Comparison of ENCODE assay signal across 14 cellular contexts in the genomic region with DNA sequence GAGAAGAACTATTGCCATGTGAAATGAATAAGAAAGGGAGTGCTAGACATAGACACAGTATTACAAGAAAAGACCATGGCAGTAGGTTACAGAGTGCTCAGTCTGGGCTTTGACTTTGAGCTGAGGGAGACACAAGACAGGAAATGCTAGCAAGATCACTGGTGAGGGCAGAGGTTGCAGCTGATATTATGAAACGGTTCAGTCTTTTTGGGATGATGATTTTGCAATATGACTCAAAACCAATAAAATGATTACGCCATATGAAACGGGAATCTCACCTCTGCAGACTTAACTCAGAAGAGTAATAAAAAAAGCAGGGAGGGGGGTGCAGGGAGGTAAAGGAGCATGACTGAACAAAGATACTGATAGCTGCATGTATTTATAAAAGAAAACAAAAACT.
A peak's percentile ranks its signal among the peaks of the same experiment; 100 is the strongest.
DNase-seq lines count a peak whose midpoint lies in the region; ATAC-seq, FAIRE-seq and TF ChIP-seq lines count a peak whose summit lies in the region.
"Had no signal": no experiment of that assay in that cellular context is flagged by ENCODE, and none has a peak within 500 bp of the region (broad histone marks: within the 10 kb centered on the region; RNA-seq: fewer than 3 reads in every experiment).

No MANE protein-coding gene starts in this region.

- H3K4me2 ChIP-seq in A549: 0 out of 3 replicates have a peak overlapping the region, but pooled peaks have one; percentile 28
- H3K4me2 ChIP-seq in neuronal stem cell (ENCODE audit: insufficient read depth, low read length, poor library complexity, severe bottlenecking): no peak overlapping the region

- H3K27ac ChIP-seq in A549 (no peak overlapping the region), neuronal stem cell (replicated peaks; ENCODE audit: low read length) (no peak overlapping the region)
- H3K27ac ChIP-seq: colonic mucosa, vagina had no signal

- no peak overlapping the region for H3K18ac ChIP-seq in neuronal stem cell (ENCODE audit: low read length)

- no peak for FAIRE-seq in A549 (lab: Jason Lieb, UNC)

- H3K36me3 ChIP-seq in neuronal stem cell (replicated peaks in 1 of 2; ENCODE audit: control insufficient read depth in 2 of 2, insufficient read depth in 2 of 2, low read length in 2 of 2): no peaks in the 10 kb centered on the region
- H3K36me3 ChIP-seq: colonic mucosa, vagina had no signal

- H3K4me3 ChIP-seq in A549 (no peak overlapping the region), foreskin fibroblast (ENCODE audit: low read depth in 1 of 2, low read length in 2 of 2) (no peak overlapping the region), neuronal stem cell (ENCODE audit: low read length in 2 of 2) (no peak overlapping the region)
- H3K4me3 ChIP-seq: colonic mucosa, vagina had no signal

- no peak overlapping the region for H3K14ac ChIP-seq in neuronal stem cell (ENCODE audit: low read length)

- H3K4ac ChIP-seq in neuronal stem cell (ENCODE audit: low read length): no peak overlapping the region

- no peaks in the 10 kb centered on the region for H3K79me1 ChIP-seq in neuronal stem cell (ENCODE audit: low read depth, low read length)

- no peaks in the 10 kb centered on the region for H3K27me3 ChIP-seq in neuronal stem cell (ENCODE audit: control insufficient read depth in 3 of 3, insufficient read depth in 3 of 3, low read depth in 1 of 3, low read length in 3 of 3)
- H3K27me3 ChIP-seq: colonic mucosa, vagina had no signal

- no peak overlapping the region for H2BK15ac ChIP-seq in neuronal stem cell (ENCODE audit: low read length)

- H3K4me1 ChIP-seq in A549 (peaks cover 6% of the 10 kb centered on the region; the same call in 1 of the 3 replicates), neuronal stem cell (ENCODE audit: control insufficient read depth in 2 of 2, insufficient read depth in 1 of 2, low read depth in 1 of 2, low read length in 2 of 2) (peaks cover 13 to 14% of the 10 kb centered on the region in 2 donors)
- H3K4me1 ChIP-seq: colonic mucosa, vagina had no signal

- POLR2A ChIA-PET in A549 (lab: Yijun Ruan, JAX): no interaction called here

- H2BK12ac ChIP-seq in neuronal stem cell (ENCODE audit: low read length): no peak overlapping the region

- H2AK5ac ChIP-seq in neuronal stem cell (ENCODE audit: low read depth, low read length): no peak overlapping the region

- no peak overlapping the region for H3K9ac ChIP-seq in neuronal stem cell (ENCODE audit: low read depth, low read length, poor library complexity)

- DNase-seq in A549 (ENCODE audit: low read depth in 1 of 2, low spot score in 1 of 2) (peak in 1 of 2 experiments; percentile 22), Kasumi-1 (lab: John Stamatoyannopoulos, UW) (peak; percentile 54 to 71), SIG-M5 (lab: John Stamatoyannopoulos, UW) (peak; percentile 62), foreskin fibroblast (peak; percentile 26 to 41), DMS53 treated with DMSO at 0.1 percent for 48 hours (lab: John Stamatoyannopoulos, UW; ENCODE audit: unreplicated experiment) (no peak), neuronal stem cell (ENCODE audit: low spot score) (no peak)
- DNase-seq: activated CD4-positive, alpha-beta T cell treated with anti-CD3 and anti-CD28 coated beads, Interleukin-2, amount 10 ng/mL, durations not matched to agents 24 days and 14 days; activated naive CD4-positive, alpha-beta T cell treated with anti-CD3 and anti-CD28 coated beads for 36 hours; colonic mucosa; DMS79; NCI-H748 treated with DMSO at 0.1 percent for 48 hours had no signal

- TF ChIP-seq CTCF in A549 (IDR thresholded peaks at IDR 0.05) (no peak), foreskin fibroblast (IDR thresholded peaks at IDR 0.05; ENCODE audit: low read depth, low read length) (no peak)

- H2AFZ ChIP-seq in neuronal stem cell (ENCODE audit: low read length): no peak overlapping the region

- WGBS in A549 (ENCODE audit: missing lambda C conversion rate): 13% methylated on average over 3 of the region's 3 CpGs
- WGBS in neuronal stem cell (ENCODE audit: extremely low coverage in 2 of 2, insufficient read length in 2 of 2, insufficient replicate concordance in 1 of 2), 2 donors: no CpG with 5 or more reads among the region's 3 CpGs

- TF ChIP-seq EP300 in A549 (IDR thresholded peaks at IDR 0.05): no peak

- TF ChIP-seq RAD21 in A549 (conservative IDR thresholded peaks at IDR 0.05 in 1 of 2, IDR thresholded peaks at IDR 0.05 in 1 of 2): no peak

- ATAC-seq in A549: no peak
- no peak for ATAC-seq in HG02642 (IDR thresholded peaks at IDR 0.05; ENCODE audit: poor library complexity, unreplicated experiment)
- no peak for ATAC-seq in SK-N-SH treated with all-trans-retinoic acid at 6 μM for 48 hours

- TF ChIP-seq POLR2A in A549 (IDR thresholded peaks at IDR 0.05; ENCODE audit: low read length): no peak

- H3K23ac ChIP-seq in neuronal stem cell (ENCODE audit: low read depth, low read length, poor library complexity): no peak overlapping the region

- H4K8ac ChIP-seq in neuronal stem cell (ENCODE audit: low read depth, low read length): no peak overlapping the region

- CTCF ChIA-PET in A549 (lab: Yijun Ruan, JAX): no interaction called here

- no peak overlapping the region for H4K91ac ChIP-seq in neuronal stem cell (ENCODE audit: low read depth, low read length, poor library complexity)

- no peak overlapping the region for H2BK120ac ChIP-seq in neuronal stem cell (ENCODE audit: low read depth, low read length)

- H2BK5ac ChIP-seq in neuronal stem cell (ENCODE audit: low read length): no peak overlapping the region

- no peaks in the 10 kb centered on the region for H3K9me3 ChIP-seq in A549
- no peaks in the 10 kb centered on the region for H3K9me3 ChIP-seq in neuronal stem cell (replicated peaks in 1 of 2; ENCODE audit: control insufficient read depth in 2 of 2, insufficient read depth in 1 of 2, low read depth in 1 of 2, low read length in 2 of 2)
- H3K9me3 ChIP-seq: colonic mucosa, vagina had no signal

TF ChIP-seq in A549, 52 proteins besides CTCF, POLR2A, EP300 and RAD21:
- TF ChIP-seq RFX5 (IDR thresholded peaks at IDR 0.05) (no peak), CEBPB (IDR thresholded peaks at IDR 0.05) (peak; percentile 40 to 50; a peak in 2 of 4 replicates), HOXA7 (CRISPR knock-in tag; IDR thresholded peaks at IDR 0.05) (no peak)
- TF ChIP-seq, protein P1, sequence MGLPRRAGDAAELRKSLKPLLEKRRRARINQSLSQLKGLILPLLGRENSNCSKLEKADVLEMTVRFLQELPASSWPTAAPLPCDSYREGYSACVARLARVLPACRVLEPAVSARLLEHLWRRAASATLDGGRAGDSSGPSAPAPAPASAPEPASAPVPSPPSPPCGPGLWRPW (IDR thresholded peaks at IDR 0.05): 0 out of 2 replicates have a peak, but pooled peaks have one; percentile 31

TF ChIP-seq in SK-N-SH treated with all-trans-retinoic acid at 6 μM for 48 hours, 23 proteins besides CTCF, POLR2A, EP300 and RAD21:
- TF ChIP-seq ESRRG (CRISPR knock-in tag; IDR thresholded peaks at IDR 0.05) (no peak), TOX (CRISPR knock-in tag; IDR thresholded peaks at IDR 0.05; ENCODE audit: borderline replicate concordance) (no peak), ZNF565 (CRISPR knock-in tag; conservative IDR thresholded peaks at IDR 0.05; ENCODE audit: low read depth) (no peak), GLIS3 (CRISPR knock-in tag; IDR thresholded peaks at IDR 0.05) (no peak), ARNTL (CRISPR knock-in tag; IDR thresholded peaks at IDR 0.05; ENCODE audit: borderline replicate concordance, low read depth) (no peak), ZNF8 (CRISPR knock-in tag; IDR thresholded peaks at IDR 0.05) (no peak)
- TF ChIP-seq, protein P2, sequence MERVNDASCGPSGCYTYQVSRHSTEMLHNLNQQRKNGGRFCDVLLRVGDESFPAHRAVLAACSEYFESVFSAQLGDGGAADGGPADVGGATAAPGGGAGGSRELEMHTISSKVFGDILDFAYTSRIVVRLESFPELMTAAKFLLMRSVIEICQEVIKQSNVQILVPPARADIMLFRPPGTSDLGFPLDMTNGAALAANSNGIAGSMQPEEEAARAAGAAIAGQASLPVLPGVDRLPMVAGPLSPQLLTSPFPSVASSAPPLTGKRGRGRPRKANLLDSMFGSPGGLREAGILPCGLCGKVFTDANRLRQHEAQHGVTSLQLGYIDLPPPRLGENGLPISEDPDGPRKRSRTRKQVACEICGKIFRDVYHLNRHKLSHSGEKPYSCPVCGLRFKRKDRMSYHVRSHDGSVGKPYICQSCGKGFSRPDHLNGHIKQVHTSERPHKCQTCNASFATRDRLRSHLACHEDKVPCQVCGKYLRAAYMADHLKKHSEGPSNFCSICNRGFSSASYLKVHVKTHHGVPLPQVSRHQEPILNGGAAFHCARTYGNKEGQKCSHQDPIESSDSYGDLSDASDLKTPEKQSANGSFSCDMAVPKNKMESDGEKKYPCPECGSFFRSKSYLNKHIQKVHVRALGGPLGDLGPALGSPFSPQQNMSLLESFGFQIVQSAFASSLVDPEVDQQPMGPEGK (CRISPR knock-in tag; IDR thresholded peaks at IDR 0.05; ENCODE audit: borderline replicate concordance): no peak
- TF ChIP-seq, protein P3, sequence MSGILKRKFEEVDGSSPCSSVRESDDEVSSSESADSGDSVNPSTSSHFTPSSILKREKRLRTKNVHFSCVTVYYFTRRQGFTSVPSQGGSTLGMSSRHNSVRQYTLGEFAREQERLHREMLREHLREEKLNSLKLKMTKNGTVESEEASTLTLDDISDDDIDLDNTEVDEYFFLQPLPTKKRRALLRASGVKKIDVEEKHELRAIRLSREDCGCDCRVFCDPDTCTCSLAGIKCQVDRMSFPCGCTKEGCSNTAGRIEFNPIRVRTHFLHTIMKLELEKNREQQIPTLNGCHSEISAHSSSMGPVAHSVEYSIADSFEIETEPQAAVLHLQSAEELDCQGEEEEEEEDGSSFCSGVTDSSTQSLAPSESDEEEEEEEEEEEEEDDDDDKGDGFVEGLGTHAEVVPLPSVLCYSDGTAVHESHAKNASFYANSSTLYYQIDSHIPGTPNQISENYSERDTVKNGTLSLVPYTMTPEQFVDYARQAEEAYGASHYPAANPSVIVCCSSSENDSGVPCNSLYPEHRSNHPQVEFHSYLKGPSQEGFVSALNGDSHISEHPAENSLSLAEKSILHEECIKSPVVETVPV (CRISPR knock-in tag; IDR thresholded peaks at IDR 0.05): no peak
TF ChIP-seq in SK-N-SH treated with all-trans-retinoic acid at 6 μM for 48 hours: peak in this region for 0.

Comparison
In these comparisons a context has a peak if more than half of its experiments do, and no peak if none do; other contexts are left out.
1. DNase-seq: peak in Kasumi-1 (2 of 2), SIG-M5 (single experiment) and foreskin fibroblast (2 of 2); none in DMS53 treated with DMSO at 0.1 percent for 48 hours (single experiment) and neuronal stem cell (single experiment).